1 cellular context compared by ENCODE assay signal in genomic region chr17:58520843-58521430, GRCh38.
TF ChIP-seq lines count a peak whose summit lies in the region.

No MANE protein-coding gene starts in this region.

TF ChIP-seq in WTC11, 78 proteins besides CTCF, POLR2A, EP300 and RAD21 (continued from another document):
- TF ChIP-seq, protein P1, sequence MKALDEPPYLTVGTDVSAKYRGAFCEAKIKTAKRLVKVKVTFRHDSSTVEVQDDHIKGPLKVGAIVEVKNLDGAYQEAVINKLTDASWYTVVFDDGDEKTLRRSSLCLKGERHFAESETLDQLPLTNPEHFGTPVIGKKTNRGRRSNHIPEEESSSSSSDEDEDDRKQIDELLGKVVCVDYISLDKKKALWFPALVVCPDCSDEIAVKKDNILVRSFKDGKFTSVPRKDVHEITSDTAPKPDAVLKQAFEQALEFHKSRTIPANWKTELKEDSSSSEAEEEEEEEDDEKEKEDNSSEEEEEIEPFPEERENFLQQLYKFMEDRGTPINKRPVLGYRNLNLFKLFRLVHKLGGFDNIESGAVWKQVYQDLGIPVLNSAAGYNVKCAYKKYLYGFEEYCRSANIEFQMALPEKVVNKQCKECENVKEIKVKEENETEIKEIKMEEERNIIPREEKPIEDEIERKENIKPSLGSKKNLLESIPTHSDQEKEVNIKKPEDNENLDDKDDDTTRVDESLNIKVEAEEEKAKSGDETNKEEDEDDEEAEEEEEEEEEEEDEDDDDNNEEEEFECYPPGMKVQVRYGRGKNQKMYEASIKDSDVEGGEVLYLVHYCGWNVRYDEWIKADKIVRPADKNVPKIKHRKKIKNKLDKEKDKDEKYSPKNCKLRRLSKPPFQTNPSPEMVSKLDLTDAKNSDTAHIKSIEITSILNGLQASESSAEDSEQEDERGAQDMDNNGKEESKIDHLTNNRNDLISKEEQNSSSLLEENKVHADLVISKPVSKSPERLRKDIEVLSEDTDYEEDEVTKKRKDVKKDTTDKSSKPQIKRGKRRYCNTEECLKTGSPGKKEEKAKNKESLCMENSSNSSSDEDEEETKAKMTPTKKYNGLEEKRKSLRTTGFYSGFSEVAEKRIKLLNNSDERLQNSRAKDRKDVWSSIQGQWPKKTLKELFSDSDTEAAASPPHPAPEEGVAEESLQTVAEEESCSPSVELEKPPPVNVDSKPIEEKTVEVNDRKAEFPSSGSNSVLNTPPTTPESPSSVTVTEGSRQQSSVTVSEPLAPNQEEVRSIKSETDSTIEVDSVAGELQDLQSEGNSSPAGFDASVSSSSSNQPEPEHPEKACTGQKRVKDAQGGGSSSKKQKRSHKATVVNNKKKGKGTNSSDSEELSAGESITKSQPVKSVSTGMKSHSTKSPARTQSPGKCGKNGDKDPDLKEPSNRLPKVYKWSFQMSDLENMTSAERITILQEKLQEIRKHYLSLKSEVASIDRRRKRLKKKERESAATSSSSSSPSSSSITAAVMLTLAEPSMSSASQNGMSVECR (CRISPR knock-in tag; IDR thresholded peaks at IDR 0.05; ENCODE audit: borderline replicate concordance): no peak
- TF ChIP-seq HMGA2 (CRISPR knock-in tag; IDR thresholded peaks at IDR 0.05): no peak
- TF ChIP-seq, protein P2, sequence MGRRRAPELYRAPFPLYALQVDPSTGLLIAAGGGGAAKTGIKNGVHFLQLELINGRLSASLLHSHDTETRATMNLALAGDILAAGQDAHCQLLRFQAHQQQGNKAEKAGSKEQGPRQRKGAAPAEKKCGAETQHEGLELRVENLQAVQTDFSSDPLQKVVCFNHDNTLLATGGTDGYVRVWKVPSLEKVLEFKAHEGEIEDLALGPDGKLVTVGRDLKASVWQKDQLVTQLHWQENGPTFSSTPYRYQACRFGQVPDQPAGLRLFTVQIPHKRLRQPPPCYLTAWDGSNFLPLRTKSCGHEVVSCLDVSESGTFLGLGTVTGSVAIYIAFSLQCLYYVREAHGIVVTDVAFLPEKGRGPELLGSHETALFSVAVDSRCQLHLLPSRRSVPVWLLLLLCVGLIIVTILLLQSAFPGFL (CRISPR knock-in tag; IDR thresholded peaks at IDR 0.05; ENCODE audit: borderline replicate concordance): no peak
